Comparison of ENCODE assay signal across 8 cellular contexts in the genomic region with DNA sequence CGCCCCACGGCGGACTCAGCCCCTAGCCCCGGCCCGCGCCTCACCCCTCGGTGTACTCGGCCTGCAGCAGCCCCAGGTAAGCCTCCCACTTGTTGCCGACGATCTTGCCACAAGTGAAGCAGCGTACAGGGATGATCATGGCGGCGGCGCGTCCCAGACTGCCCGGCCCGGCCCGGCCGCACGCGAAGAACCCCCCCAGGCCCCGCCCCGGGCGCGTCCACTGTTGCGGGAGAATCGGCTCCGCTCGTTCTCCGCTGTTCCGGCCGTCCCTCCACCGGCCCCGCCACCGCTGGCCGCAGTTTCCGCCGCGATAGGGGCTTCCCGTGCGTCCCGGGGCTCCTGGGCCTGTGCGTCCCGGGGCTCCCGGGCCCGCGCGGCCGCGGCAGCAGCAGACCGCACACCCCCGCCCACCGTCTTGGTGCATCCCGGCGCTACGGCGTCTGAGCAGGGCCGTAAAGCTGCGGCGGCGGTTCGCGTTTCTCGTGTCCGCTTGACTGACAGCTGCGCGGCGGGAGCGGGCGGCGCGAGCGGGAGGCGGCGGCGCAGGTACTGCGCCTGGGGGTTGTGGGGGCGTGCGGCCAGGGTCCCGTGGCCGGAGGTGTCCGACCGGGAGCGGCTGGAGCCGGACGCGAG. TPM values are rescaled to one million over a fixed set of nuclear protein-coding genes. Genes with fewer than 3 reads are reported as not detected.
DNase-seq lines count a peak whose midpoint lies in the region; ATAC-seq and TF ChIP-seq lines count a peak whose summit lies in the region.

Gene POLR2L (minus strand): TSS at position 160 of the 633 bp plus-strand sequence. CDS start 21 bp downstream, at position 139.
A gene with protein sequence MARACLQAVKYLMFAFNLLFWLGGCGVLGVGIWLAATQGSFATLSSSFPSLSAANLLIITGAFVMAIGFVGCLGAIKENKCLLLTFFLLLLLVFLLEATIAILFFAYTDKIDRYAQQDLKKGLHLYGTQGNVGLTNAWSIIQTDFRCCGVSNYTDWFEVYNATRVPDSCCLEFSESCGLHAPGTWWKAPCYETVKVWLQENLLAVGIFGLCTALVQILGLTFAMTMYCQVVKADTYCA (plus strand): TSS at position 483 of the 633 bp plus-strand sequence. CDS start 7,453 bp downstream, outside the sequence.

- CTCF ChIA-PET in BJ (lab: Yijun Ruan, JAX): interaction anchor here (1.2 to 1.6 kb wide), 3 partner anchors 10 to 209 kb away, joined by 3 to 5 read pairs (median 4); partner anchors contain the start of gene CD151

- TF ChIP-seq CTCF in BJ (IDR thresholded peaks at IDR 0.05; ENCODE audit: insufficient read depth, low read depth, low read length): no peak

- no peak for DNase-seq in BJ (ENCODE audit: low read depth)
- peak; percentile 98 for DNase-seq in GM19238 (ENCODE audit: insufficient read length, low spot score)
- DNase-seq in NCI-H774 (lab: John Stamatoyannopoulos, UW): peak; percentile 82
- DNase-seq in activated CD8-positive, alpha-beta memory T cell treated with anti-CD3 and anti-CD28 coated beads for 24 hours: peak; percentile 96
- peak; percentile 76 for DNase-seq in effector CD8-positive, alpha-beta T cell (lab: John Stamatoyannopoulos, UW)
- DNase-seq in lung microvascular endothelial cell (ENCODE audit: low read depth in 2 of 2): peak; percentile 94 to 97
- DNase-seq in stimulated activated CD4-positive, alpha-beta T cell treated with anti-CD3 and anti-CD28 coated beads, TNF-alpha, amount 100 ng/mL, for 4 hours (ENCODE audit: low read depth in 3 of 3): peak; percentile 72 to 85 (median 77)

- ATAC-seq in HG03378 (IDR thresholded peaks at IDR 0.05; ENCODE audit: unreplicated experiment): peak; percentile 42

- H3K4me3 ChIP-seq in BJ (ENCODE audit: low read depth, low read length): peak within 1 kb of the TSS; percentile 96

- peaks cover 33% of the 10 kb centered on the region for H3K36me3 ChIP-seq in BJ (ENCODE audit: control insufficient read depth, insufficient read depth, low read length)

- H3K27me3 ChIP-seq in BJ (ENCODE audit: control insufficient read depth, insufficient read depth, low read length): no peaks in the 10 kb centered on the region

- POLR2A ChIA-PET in BJ (lab: Charles Lee): interaction anchor here (0.6 to 2.0 kb wide), 3 partner anchors 9 to 26 kb away, joined by 3 to 32 read pairs (median 6); partner anchors contain the start of genes CD151 and PNPLA2

RNA-seq across cellular contexts. Expression of gene POLR2L, which starts in this region (rescaled TPM):
- 308 and 734 TPM in 2 replicates for polyA plus RNA-seq in BJ (2011; rRNA removed)
- polyA minus RNA-seq in BJ (2011; rRNA and poly(A)+ RNA removed): 123 and 136 TPM in 2 replicates
- 246 and 284 TPM in 2 replicates for total RNA-seq in lung microvascular endothelial cell

RNA-seq across cellular contexts. Expression of the second gene that starts in this region (rescaled TPM):
- 145 and 295 TPM in 2 replicates for polyA plus RNA-seq in BJ (2011; rRNA removed)
- polyA minus RNA-seq in BJ (2011; rRNA and poly(A)+ RNA removed): 51.8 and 70.2 TPM in 2 replicates
- total RNA-seq in lung microvascular endothelial cell: 79.8 and 182 TPM in 2 replicates
